In the genomic region with DNA sequence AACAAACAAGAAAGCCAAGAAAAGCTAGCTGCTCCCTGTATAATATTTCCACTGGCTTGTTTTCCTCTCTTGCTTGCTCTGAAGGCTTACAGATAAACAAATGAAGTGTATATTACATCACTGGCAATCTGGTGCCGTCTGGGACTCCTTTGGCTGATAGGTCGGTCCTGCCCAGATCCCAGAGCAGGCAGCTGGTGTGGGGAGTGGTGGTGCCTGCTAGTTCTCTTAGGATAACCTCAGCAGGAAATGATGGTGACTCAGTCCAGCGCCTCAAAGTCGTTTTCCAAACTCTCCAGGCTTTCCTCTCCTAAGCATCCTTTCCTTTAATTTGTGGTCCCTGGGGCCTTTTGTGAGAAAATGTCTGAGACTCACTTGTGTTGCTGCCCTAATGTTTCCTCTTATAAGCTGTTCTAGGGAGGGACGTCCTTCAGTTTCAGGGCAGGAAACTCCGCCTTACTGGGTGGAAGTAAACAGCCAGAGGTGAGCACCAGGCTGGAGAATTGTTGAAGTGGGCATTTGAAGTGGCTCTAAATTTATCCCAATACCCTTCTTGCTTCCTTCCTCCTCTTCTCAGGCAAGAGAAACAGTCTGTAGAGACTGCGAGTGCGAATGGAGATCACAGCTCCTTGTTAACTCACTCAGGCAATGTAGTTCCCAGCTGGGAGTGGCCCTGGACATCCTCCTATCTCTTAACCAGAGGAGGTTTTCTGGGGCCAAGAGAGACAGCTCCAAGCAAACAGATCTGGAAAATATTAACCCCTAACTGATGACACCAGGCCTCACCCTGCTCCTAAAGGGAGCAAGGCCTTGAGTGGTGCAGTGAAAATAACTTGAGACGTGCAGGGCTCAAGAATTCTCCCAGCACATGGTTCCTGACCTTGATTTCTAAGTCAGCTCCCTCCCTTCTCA, we compare ENCODE assay signal across 9 cellular contexts. TPM values are rescaled to one million over a fixed set of nuclear protein-coding genes. Genes with fewer than 3 reads are reported as not detected.
DNase-seq lines count a peak whose midpoint lies in the region; ATAC-seq and TF ChIP-seq lines count a peak whose summit lies in the region.
"Had no signal": no experiment of that assay in that cellular context is flagged by ENCODE, and none has a peak within 500 bp of the region (broad histone marks: within the 10 kb centered on the region; RNA-seq: fewer than 3 reads in every experiment).

No MANE protein-coding gene starts in this region.

- H3K4me3 Mint-ChIP-seq in activated CD4-positive, alpha-beta memory T cell treated with anti-CD3 and anti-CD28 coated beads, Interleukin-2, amount 10 ng/mL, durations not matched to agents 7 days and 5 days: no peak overlapping the region
- H3K4me3 Mint-ChIP-seq in activated CD4-positive, alpha-beta memory T cell treated with anti-CD3 and anti-CD28 coated beads for 36 hours: no peak overlapping the region

- POLR2A ChIA-PET in activated CD4-positive, alpha-beta memory T cell treated with anti-CD3 and anti-CD28 coated beads, Interleukin-2, amount 10 ng/mL, durations not matched to agents 7 days and 5 days (lab: Charles Lee): interaction anchor here (0.8 kb wide), 1 partner anchor 60 kb away, joined by 3 read pairs; no protein-coding TSS in a partner anchor
- POLR2A ChIA-PET in activated CD4-positive, alpha-beta memory T cell treated with anti-CD3 and anti-CD28 coated beads for 36 hours (lab: Charles Lee): no interaction called here

- H3K27ac Mint-ChIP-seq in activated CD4-positive, alpha-beta memory T cell treated with anti-CD3 and anti-CD28 coated beads, Interleukin-2, amount 10 ng/mL, durations not matched to agents 7 days and 5 days: peak overlapping the region; percentile 34
- no peak overlapping the region for H3K27ac Mint-ChIP-seq in activated CD4-positive, alpha-beta memory T cell treated with anti-CD3 and anti-CD28 coated beads for 36 hours
- H3K27ac Mint-ChIP-seq: activated T-helper 2 cell treated with anti-CD3 and anti-CD28 coated beads, Interferon-gamma antibody, Interleukin-2, Interleukin-4, amounts not matched to agents 10 μg/mL and 5 μg/mL and 100 μg/mL, durations not matched to agents 14 hours and 24 hours and 36 hours had no signal

- no peak for TF ChIP-seq CTCF in foreskin fibroblast (IDR thresholded peaks at IDR 0.05; ENCODE audit: low read depth, low read length)

- H3K4me3 ChIP-seq in foreskin fibroblast (ENCODE audit: low read depth in 1 of 2, low read length in 2 of 2): no peak overlapping the region

- H3K4me1 Mint-ChIP-seq in activated CD4-positive, alpha-beta memory T cell treated with anti-CD3 and anti-CD28 coated beads, Interleukin-2, amount 10 ng/mL, durations not matched to agents 7 days and 5 days: peaks cover 19% of the 10 kb centered on the region
- H3K4me1 Mint-ChIP-seq in activated CD4-positive, alpha-beta memory T cell treated with anti-CD3 and anti-CD28 coated beads for 36 hours (ENCODE audit: low read depth): peaks cover 17% of the 10 kb centered on the region

- H3K36me3 Mint-ChIP-seq in activated CD4-positive, alpha-beta memory T cell treated with anti-CD3 and anti-CD28 coated beads, Interleukin-2, amount 10 ng/mL, durations not matched to agents 7 days and 5 days (ENCODE audit: low read depth): no peaks in the 10 kb centered on the region
- H3K36me3 Mint-ChIP-seq in activated CD4-positive, alpha-beta memory T cell treated with anti-CD3 and anti-CD28 coated beads for 36 hours: no peaks in the 10 kb centered on the region

- peaks cover 58% of the 10 kb centered on the region for H3K27me3 Mint-ChIP-seq in activated CD4-positive, alpha-beta memory T cell treated with anti-CD3 and anti-CD28 coated beads, Interleukin-2, amount 10 ng/mL, durations not matched to agents 7 days and 5 days
- peaks cover 17% of the 10 kb centered on the region for H3K27me3 Mint-ChIP-seq in activated CD4-positive, alpha-beta memory T cell treated with anti-CD3 and anti-CD28 coated beads for 36 hours

- ATAC-seq in HG03342 (IDR thresholded peaks at IDR 0.05; ENCODE audit: unreplicated experiment) (no peak), HG03139 (IDR thresholded peaks at IDR 0.05; ENCODE audit: unreplicated experiment) (no peak)

- no peaks in the 10 kb centered on the region for H3K9me3 Mint-ChIP-seq in activated CD4-positive, alpha-beta memory T cell treated with anti-CD3 and anti-CD28 coated beads, Interleukin-2, amount 10 ng/mL, durations not matched to agents 7 days and 5 days
- H3K9me3 Mint-ChIP-seq in activated CD4-positive, alpha-beta memory T cell treated with anti-CD3 and anti-CD28 coated beads for 36 hours: no peaks in the 10 kb centered on the region
- H3K9me3 Mint-ChIP-seq: activated T-helper 2 cell treated with anti-CD3 and anti-CD28 coated beads, Interferon-gamma antibody, Interleukin-2, Interleukin-4, amounts not matched to agents 10 μg/mL and 5 μg/mL and 100 μg/mL, durations not matched to agents 14 hours and 24 hours and 36 hours had no signal

- CTCF ChIA-PET in activated CD4-positive, alpha-beta memory T cell treated with anti-CD3 and anti-CD28 coated beads, Interleukin-2, amount 10 ng/mL, durations not matched to agents 7 days and 5 days (lab: Charles Lee): interaction anchor here (1.2 to 5.4 kb wide), 3 partner anchors 20 to 239 kb away, joined by 5 to 29 read pairs (median 18); partner anchors contain the start of gene RAB37
- CTCF ChIA-PET in activated CD4-positive, alpha-beta memory T cell treated with anti-CD3 and anti-CD28 coated beads for 36 hours (lab: Charles Lee): interaction anchor here (0.8 to 8.2 kb wide), 7 partner anchors 9 to 299 kb away, joined by 3 to 47 read pairs (median 3); no protein-coding TSS in a partner anchor

- DNase-seq in activated CD4-positive, alpha-beta memory T cell treated with anti-CD3 and anti-CD28 coated beads, Interleukin-2, amount 10 ng/mL, durations not matched to agents 7 days and 5 days: no peak
- no peak for DNase-seq in activated CD4-positive, alpha-beta memory T cell treated with anti-CD3 and anti-CD28 coated beads for 36 hours
- DNase-seq in NCI-H526 treated with DMSO at 0.1 percent for 48 hours (lab: John Stamatoyannopoulos, UW) (peak; percentile 78), foreskin fibroblast (peak; percentile 2 to 14), stromal cell of bone marrow (ENCODE audit: low read depth) (peak; percentile 6), HuH-7.5 (ENCODE audit: low spot score) (no peak)

- intact Hi-C loops in activated CD4-positive, alpha-beta memory T cell treated with anti-CD3 and anti-CD28 coated beads for 36 hours (cut with micrococcal nuclease): loop anchor here (5.0 kb wide), 1 partner anchor 36 kb away; no protein-coding TSS in a partner anchor

RNA-seq across cellular contexts. Expression of gene CD300LF, which starts 34.9 kb away (rescaled TPM):
- total RNA-seq in activated CD4-positive, alpha-beta memory T cell treated with anti-CD3 and anti-CD28 coated beads, Interleukin-2, amount 10 ng/mL, durations not matched to agents 7 days and 5 days: not detected
- total RNA-seq in activated CD4-positive, alpha-beta memory T cell treated with anti-CD3 and anti-CD28 coated beads for 36 hours: not detected
- total RNA-seq: activated T-helper 2 cell treated with anti-CD3 and anti-CD28 coated beads, Interferon-gamma antibody, Interleukin-2, Interleukin-4, amounts not matched to agents 10 μg/mL and 5 μg/mL and 100 μg/mL, durations not matched to agents 14 hours and 24 hours and 36 hours had no signal

RNA-seq across cellular contexts. Expression of gene CD300E, which starts 54.3 kb away (rescaled TPM):
- total RNA-seq in activated CD4-positive, alpha-beta memory T cell treated with anti-CD3 and anti-CD28 coated beads, Interleukin-2, amount 10 ng/mL, durations not matched to agents 7 days and 5 days: not detected
- not detected for total RNA-seq in activated CD4-positive, alpha-beta memory T cell treated with anti-CD3 and anti-CD28 coated beads for 36 hours
- total RNA-seq: activated T-helper 2 cell treated with anti-CD3 and anti-CD28 coated beads, Interferon-gamma antibody, Interleukin-2, Interleukin-4, amounts not matched to agents 10 μg/mL and 5 μg/mL and 100 μg/mL, durations not matched to agents 14 hours and 24 hours and 36 hours had no signal

RNA-seq across cellular contexts. Expression of gene RAB37, which starts 59.2 kb away (rescaled TPM):
- total RNA-seq in activated CD4-positive, alpha-beta memory T cell treated with anti-CD3 and anti-CD28 coated beads, Interleukin-2, amount 10 ng/mL, durations not matched to agents 7 days and 5 days: 10 to 100 TPM; 56.1 to 58.5 TPM
- 1 to 10 TPM; 6.5 to 7.0 TPM for total RNA-seq in activated CD4-positive, alpha-beta memory T cell treated with anti-CD3 and anti-CD28 coated beads for 36 hours

Comparison
In these comparisons a context has a peak if more than half of its experiments do, and no peak if none do; other contexts are left out.
1. RNA of gene RAB37, which starts 59.2 kb away (total RNA-seq): 56.1 to 58.5 TPM in activated CD4-positive, alpha-beta memory T cell treated with anti-CD3 and anti-CD28 coated beads, Interleukin-2, amount 10 ng/mL, durations not matched to agents 7 days and 5 days; 6.5 to 7.0 TPM in activated CD4-positive, alpha-beta memory T cell treated with anti-CD3 and anti-CD28 coated beads for 36 hours; every median in the first group is over 4 times any median in the second.
2. DNase-seq: peak in NCI-H526 treated with DMSO at 0.1 percent for 48 hours (single experiment), foreskin fibroblast (2 of 2) and stromal cell of bone marrow (single experiment); none in activated CD4-positive, alpha-beta memory T cell treated with anti-CD3 and anti-CD28 coated beads, Interleukin-2, amount 10 ng/mL, durations not matched to agents 7 days and 5 days (single experiment), activated CD4-positive, alpha-beta memory T cell treated with anti-CD3 and anti-CD28 coated beads for 36 hours (single experiment) and HuH-7.5 (single experiment).